21 cellular contexts compared by ENCODE assay signal in the genomic region with DNA sequence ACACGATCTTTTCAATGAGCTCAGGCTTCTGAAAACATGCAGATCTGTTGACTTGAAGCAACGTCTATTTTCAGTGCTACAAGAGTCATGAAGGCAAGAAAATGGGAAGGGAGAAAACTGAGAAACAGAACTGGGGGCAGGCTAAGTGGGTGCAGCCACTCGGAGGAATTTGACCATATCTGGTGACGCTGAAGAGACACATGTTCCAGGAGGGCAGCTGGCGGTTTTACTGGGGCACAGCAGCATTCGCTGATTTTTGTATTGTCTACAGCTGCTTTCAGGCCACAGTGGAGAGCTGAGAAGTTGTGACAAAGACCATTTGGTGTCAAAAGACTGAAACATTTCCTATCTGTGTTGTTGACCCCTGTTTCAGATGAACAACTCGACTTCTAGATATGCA.
"Had no signal": no experiment of that assay in that cellular context is flagged by ENCODE, and none has a peak within 500 bp of the region (broad histone marks: within the 10 kb centered on the region; RNA-seq: fewer than 3 reads in every experiment).

No MANE protein-coding gene starts in this region.

- H3K36me3 ChIP-seq: lower lobe of right lung, ovary, thoracic aorta, tibial nerve, upper lobe of left lung had no signal

- H3K27me3 Mint-ChIP-seq: effector memory CD8-positive, alpha-beta T cell had no signal

- H3K4me1 ChIP-seq: lower lobe of right lung, psoas muscle, tibial nerve, upper lobe of left lung had no signal

- H3K27me3 ChIP-seq: ovary, tibial nerve, upper lobe of left lung had no signal

- DNase-seq: cortex of kidney; effector memory CD8-positive, alpha-beta T cell; head of caudate nucleus; left cardiac atrium; left ventricle myocardium superior; lower lobe of right lung; naive B cell; occipital lobe; ovary; posterior cingulate gyrus; psoas muscle; right cardiac atrium; small intestine; stimulated activated CD4-positive, alpha-beta T cell treated with anti-CD3 and anti-CD28 coated beads, Interleukin-15, amount 100 ng/mL, for 24 hours; stimulated activated CD4-positive, alpha-beta T cell treated with anti-CD3 and anti-CD28 coated beads, Interleukin-2, amount 100 ng/mL, for 48 hours; stimulated activated naive B cell treated with anti-CD40 and anti-IgM and Interleukin-4, amounts not matched to agents 10 μg/mL and 1 μg/mL and 100 μg/mL, for 72 hours; upper lobe of left lung had no signal

- H3K9me3 ChIP-seq: lower lobe of right lung, ovary, psoas muscle, thoracic aorta, tibial nerve, upper lobe of left lung had no signal

- H3K27ac Mint-ChIP-seq: effector memory CD8-positive, alpha-beta T cell; naive B cell; natural killer cell treated with Interleukin-12 subunit alpha and Interleukin-12 subunit beta and Interleukin-15 and Interleukin-18, amount 100 ng/mL, for 72 hours; stimulated activated naive B cell treated with anti-CD40 and anti-IgM and Interleukin-4, amounts not matched to agents 10 μg/mL and 1 μg/mL and 100 μg/mL, for 72 hours; stimulated activated naive CD8-positive, alpha-beta T cell treated with anti-CD3 and anti-CD28 coated beads, Interleukin-15, Interleukin-2, amounts not matched to agents 100 ng/mL and 50 ng/mL, for 24 hours had no signal

- ATAC-seq: effector memory CD8-positive, alpha-beta T cell; left cardiac atrium; left ventricle myocardium superior; lower lobe of right lung; natural killer cell treated with Interleukin-12 subunit alpha and Interleukin-12 subunit beta and Interleukin-15 and Interleukin-18, amount 100 ng/mL, for 72 hours; psoas muscle; right cardiac atrium; stimulated activated naive B cell treated with anti-CD40 and anti-IgM and Interleukin-4, amounts not matched to agents 10 μg/mL and 1 μg/mL and 100 μg/mL, for 72 hours had no signal

- H3K4me3 Mint-ChIP-seq: effector memory CD8-positive, alpha-beta T cell; naive B cell; natural killer cell treated with Interleukin-12 subunit alpha and Interleukin-12 subunit beta and Interleukin-15 and Interleukin-18, amount 100 ng/mL, for 72 hours; stimulated activated naive B cell treated with anti-CD40 and anti-IgM and Interleukin-4, amounts not matched to agents 10 μg/mL and 1 μg/mL and 100 μg/mL, for 72 hours; stimulated activated naive CD8-positive, alpha-beta T cell treated with anti-CD3 and anti-CD28 coated beads, Interleukin-15, Interleukin-2, amounts not matched to agents 100 ng/mL and 50 ng/mL, for 24 hours had no signal

- H3K36me3 Mint-ChIP-seq: naive B cell; natural killer cell treated with Interleukin-12 subunit alpha and Interleukin-12 subunit beta and Interleukin-15 and Interleukin-18, amount 100 ng/mL, for 72 hours; stimulated activated naive B cell treated with anti-CD40 and anti-IgM and Interleukin-4, amounts not matched to agents 10 μg/mL and 1 μg/mL and 100 μg/mL, for 72 hours had no signal

- H3K27ac ChIP-seq: lower lobe of right lung, ovary, psoas muscle, thoracic aorta, tibial nerve, upper lobe of left lung had no signal

- H3K4me1 Mint-ChIP-seq: naive B cell; stimulated activated naive B cell treated with anti-CD40 and anti-IgM and Interleukin-4, amounts not matched to agents 10 μg/mL and 1 μg/mL and 100 μg/mL, for 72 hours had no signal

- H3K9me3 Mint-ChIP-seq: effector memory CD8-positive, alpha-beta T cell; stimulated activated naive B cell treated with anti-CD40 and anti-IgM and Interleukin-4, amounts not matched to agents 10 μg/mL and 1 μg/mL and 100 μg/mL, for 72 hours had no signal

- H3K4me3 ChIP-seq: lower lobe of right lung, ovary, psoas muscle, thoracic aorta, tibial nerve, upper lobe of left lung had no signal
